In the genomic region with DNA sequence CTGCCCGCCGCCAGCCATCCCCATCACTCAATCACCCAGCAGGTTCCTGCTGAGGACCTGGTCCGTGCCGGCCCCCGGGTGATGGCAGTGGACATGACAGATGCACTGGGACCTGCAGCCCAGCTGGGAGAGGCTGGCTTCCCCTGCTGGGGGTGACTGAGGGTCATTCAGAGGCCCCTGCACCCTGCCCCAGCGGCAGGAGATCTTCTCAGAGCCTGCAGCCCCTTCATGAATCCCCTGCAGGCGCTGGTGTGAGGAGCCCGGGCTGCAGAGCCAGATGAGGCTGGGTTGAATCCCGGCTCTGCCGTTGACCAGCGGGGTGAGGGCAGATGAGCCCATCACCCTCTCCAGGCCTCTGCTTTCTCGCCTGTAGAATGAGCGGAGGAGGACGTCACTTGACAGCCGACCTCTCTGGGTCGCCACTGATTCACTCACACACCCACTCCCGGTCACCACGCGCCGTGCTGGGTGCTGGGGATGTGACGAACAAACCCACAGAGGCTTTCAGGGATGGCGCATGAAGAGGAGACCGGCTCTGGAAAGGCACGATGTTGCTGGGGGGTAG, we compare ENCODE assay signal across 19 cellular contexts.
DNase-seq lines count a peak whose midpoint lies in the region; ATAC-seq, FAIRE-seq and TF ChIP-seq lines count a peak whose summit lies in the region.
"Had no signal": no experiment of that assay in that cellular context is flagged by ENCODE, and none has a peak within 500 bp of the region (broad histone marks: within the 10 kb centered on the region; RNA-seq: fewer than 3 reads in every experiment).

No MANE protein-coding gene starts in this region.

- no peaks in the 10 kb centered on the region for H3K79me2 ChIP-seq in neural progenitor cell (ENCODE audit: low read depth)

- peak overlapping the region; percentile 55 for H3K4me2 ChIP-seq in neural progenitor cell

- no peak for TF ChIP-seq CTCF in gastroesophageal sphincter (IDR thresholded peaks at IDR 0.05)
- no peak for TF ChIP-seq CTCF in neural progenitor cell (IDR thresholded peaks at IDR 0.05)
- TF ChIP-seq CTCF in GM13976 (IDR thresholded peaks at IDR 0.05; ENCODE audit: borderline replicate concordance, control extremely low read depth, extremely low read depth, insufficient read depth, missing control alignments) = no peak

- peaks cover 9% of the 10 kb centered on the region for H4K20me1 ChIP-seq in neural progenitor cell (ENCODE audit: low read depth)

- H3K9me3 ChIP-seq in gastroesophageal sphincter (no peaks in the 10 kb centered on the region), neural progenitor cell (ENCODE audit: low read depth) (no peaks in the 10 kb centered on the region)
- H3K9me3 ChIP-seq: upper lobe of right lung had no signal

- H3K36me3 Mint-ChIP-seq in neural progenitor cell = no peaks in the 10 kb centered on the region
- H3K36me3 Mint-ChIP-seq: activated naive CD4-positive, alpha-beta T cell treated with anti-CD3 and anti-CD28 coated beads, Interleukin-2, amount 50 U/mL, for 24 hours had no signal

- FAIRE-seq in urothelium cell line (lab: Jason Lieb, UNC) = peak; percentile 20

- H3K9me3 Mint-ChIP-seq in neural progenitor cell = no peaks in the 10 kb centered on the region
- H3K9me3 Mint-ChIP-seq: activated naive CD4-positive, alpha-beta T cell treated with anti-CD3 and anti-CD28 coated beads, Interleukin-2, amount 50 U/mL, for 24 hours had no signal

- H3K4me1 Mint-ChIP-seq in neural progenitor cell = peaks cover 59% of the 10 kb centered on the region
- H3K4me1 Mint-ChIP-seq: activated naive CD4-positive, alpha-beta T cell treated with anti-CD3 and anti-CD28 coated beads, Interleukin-2, amount 50 U/mL, for 24 hours had no signal

- no peak overlapping the region for H2AFZ ChIP-seq in neural progenitor cell (replicated peaks)

- no CpG with 5 or more reads among the region's 24 CpGs for WGBS in gastroesophageal sphincter (ENCODE audit: low coverage in 1 of 2), 2 donors

- H3K27me3 Mint-ChIP-seq in neural progenitor cell (ENCODE audit: insufficient read depth, low read depth) = peaks cover 7% of the 10 kb centered on the region
- H3K27me3 Mint-ChIP-seq: activated naive CD4-positive, alpha-beta T cell treated with anti-CD3 and anti-CD28 coated beads, Interleukin-2, amount 50 U/mL, for 24 hours had no signal

- H3F3A ChIP-seq in neural progenitor cell (ENCODE audit: low read depth) = peaks cover 18% of the 10 kb centered on the region

- peak; percentile 43 for DNase-seq in Right ventricle myocardium superior
- DNase-seq in left ventricle myocardium superior = no peak
- DNase-seq in neural progenitor cell (ENCODE audit: low spot score) = no peak
- no peak for DNase-seq in urothelium cell line (ENCODE audit: low spot score)
- DNase-seq in left colon = no peak
- DNase-seq in GM13976 (ENCODE audit: low spot score) = no peak
- DNase-seq: 8988T; activated CD4-positive, alpha-beta T cell treated with anti-CD3 and anti-CD28 coated beads, Interleukin-2, amount 50 U/mL, for 4 hours; activated T-cell treated with anti-CD3 and anti-CD28 coated beads, Interleukin-2, amount 50 U/mL, for 1 hour; MV-4-11; NCI-H2029 treated with DMSO at 0.1 percent for 48 hours; NCI-H524 treated with DMSO at 0.1 percent for 48 hours; OCI-M1 had no signal

- peak overlapping the region; percentile 76 for H3K27ac Mint-ChIP-seq in neural progenitor cell
- H3K27ac Mint-ChIP-seq: activated naive CD4-positive, alpha-beta T cell treated with anti-CD3 and anti-CD28 coated beads, Interleukin-2, amount 50 U/mL, for 24 hours had no signal

- H3K9ac ChIP-seq in neural progenitor cell = no peak overlapping the region

- no peaks in the 10 kb centered on the region for H3K27me3 ChIP-seq in gastroesophageal sphincter
- no peaks in the 10 kb centered on the region for H3K27me3 ChIP-seq in neural progenitor cell
- H3K27me3 ChIP-seq: upper lobe of right lung had no signal

- no peak for TF ChIP-seq EP300 in gastroesophageal sphincter (IDR thresholded peaks at IDR 0.05)

- H3K27ac ChIP-seq in gastroesophageal sphincter = peak overlapping the region; percentile 40 to 79 (median 74)
- no peak overlapping the region for H3K27ac ChIP-seq in neural progenitor cell
- H3K27ac ChIP-seq: C4-2B, upper lobe of right lung had no signal

- intact Hi-C loops in Right ventricle myocardium superior (cut with DNase I) (no loop called here), left ventricle myocardium superior (cut with micrococcal nuclease) (no loop called here), left colon (cut with DNase I, micrococcal nuclease) (loop anchor here in 1 of 2 donors (10.0 kb wide), 1 partner anchor 73 kb away; no protein-coding TSS in a partner anchor)

- in situ Hi-C loops in GM13976 (cut with MboI; ENCODE audit: low sequenced_read_pairs, unreplicated experiment) = no loop called here

- no peak for ATAC-seq in Right ventricle myocardium superior (ENCODE audit: poor library complexity)
- no peak for ATAC-seq in left ventricle myocardium superior
- ATAC-seq in gastroesophageal sphincter = no peak
- no peak for ATAC-seq in GM19467 (IDR thresholded peaks at IDR 0.05; ENCODE audit: unreplicated experiment)
- ATAC-seq in left colon = no peak

- peaks cover 9 to 100% (median 33%) of the 10 kb centered on the region in 3 donors for H3K4me1 ChIP-seq in gastroesophageal sphincter
- peaks cover 33% of the 10 kb centered on the region for H3K4me1 ChIP-seq in neural progenitor cell

- no peaks in the 10 kb centered on the region for H3K36me3 ChIP-seq in gastroesophageal sphincter
- H3K36me3 ChIP-seq in neural progenitor cell = no peaks in the 10 kb centered on the region
- H3K36me3 ChIP-seq: upper lobe of right lung had no signal

- TF ChIP-seq POLR2A in gastroesophageal sphincter (IDR thresholded peaks at IDR 0.05) = no peak

- peak overlapping the region; percentile 63 for H3K4me3 Mint-ChIP-seq in neural progenitor cell
- H3K4me3 Mint-ChIP-seq: activated naive CD4-positive, alpha-beta T cell treated with anti-CD3 and anti-CD28 coated beads, Interleukin-2, amount 50 U/mL, for 24 hours had no signal

- H3K4me3 ChIP-seq in gastroesophageal sphincter (no peak overlapping the region), neural progenitor cell (no peak overlapping the region)
- H3K4me3 ChIP-seq: skin epidermis, upper lobe of right lung had no signal
